8 cellular contexts compared by ENCODE assay signal in the genomic region with DNA sequence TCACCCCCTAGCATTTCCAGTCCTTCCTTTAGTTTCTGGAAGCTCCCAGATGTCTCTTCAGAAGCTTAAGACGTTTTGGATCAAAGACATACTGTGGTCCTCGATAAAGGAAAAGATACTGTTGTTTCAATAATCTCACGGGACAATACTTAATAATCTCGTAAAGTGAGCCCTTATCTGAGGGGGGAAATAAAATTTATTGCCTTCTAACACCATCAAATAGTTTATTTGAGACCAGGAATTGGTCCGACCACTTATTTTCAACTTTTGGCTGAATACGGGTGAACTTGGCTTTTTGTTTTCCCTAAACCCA.
A peak's percentile ranks its signal among the peaks of the same experiment; 100 is the strongest.
DNase-seq lines count a peak whose midpoint lies in the region; ATAC-seq and TF ChIP-seq lines count a peak whose summit lies in the region.

No MANE protein-coding gene starts in this region.

- peaks cover 19% of the 10 kb centered on the region for H4K20me1 ChIP-seq in SU-DHL-6 (ENCODE audit: low read depth, low read length)

- H3K79me2 ChIP-seq in SU-DHL-6 (ENCODE audit: insufficient read depth, low read length): peaks cover 42% of the 10 kb centered on the region

- no peak overlapping the region for H3K27ac ChIP-seq in SU-DHL-6 (ENCODE audit: low read depth, low read length)

- no peaks in the 10 kb centered on the region for H3K9me3 ChIP-seq in SU-DHL-6 (ENCODE audit: insufficient read depth, low read length)

- DNase-seq in GM10248 (ENCODE audit: extremely low spot score): peak; percentile 13
- no peak for DNase-seq in fibroblast of pulmonary artery (ENCODE audit: low read depth)
- DNase-seq in retinal pigment epithelial cell (ENCODE audit: low read depth): no peak
- DNase-seq in hepatic stellate cell (ENCODE audit: low spot score): no peak
- no peak for DNase-seq in AG08396 (ENCODE audit: low spot score)

- H3K9me2 ChIP-seq in SU-DHL-6 (replicated peaks; ENCODE audit: insufficient read depth, low read length): no peaks in the 10 kb centered on the region

- no peak for TF ChIP-seq CTCF in GM10248 (IDR thresholded peaks at IDR 0.05; ENCODE audit: control extremely low read depth, extremely low read depth, low read depth, missing control alignments)
- TF ChIP-seq CTCF in SU-DHL-6 (IDR thresholded peaks at IDR 0.05; ENCODE audit: insufficient read depth, low read length, poor library complexity, severe bottlenecking): no peak
- TF ChIP-seq CTCF in fibroblast of pulmonary artery (IDR thresholded peaks at IDR 0.05; ENCODE audit: low read length, missing control alignments): no peak
- no peak for TF ChIP-seq CTCF in retinal pigment epithelial cell (conservative IDR thresholded peaks at IDR 0.05; ENCODE audit: low read depth, low read length)

- H3K27me3 ChIP-seq in SU-DHL-6 (ENCODE audit: low read length): no peaks in the 10 kb centered on the region

- POLR2A ChIA-PET in GM10248 (lab: Yijun Ruan, JAX): no interaction called here

- H3K4me3 ChIP-seq in SU-DHL-6 (ENCODE audit: insufficient read depth, low read length, poor library complexity, severe bottlenecking): peak overlapping the region; percentile 95
- peak overlapping the region; percentile 93 for H3K4me3 ChIP-seq in fibroblast of pulmonary artery (replicated peaks; ENCODE audit: low read depth, low read length)
- peak overlapping the region; percentile 94 for H3K4me3 ChIP-seq in retinal pigment epithelial cell (ENCODE audit: low read length)

- peak overlapping the region; percentile 95 for H2AFZ ChIP-seq in SU-DHL-6 (ENCODE audit: low read depth, low read length, severe bottlenecking)

- peak overlapping the region; percentile 84 for H3K9ac ChIP-seq in SU-DHL-6 (ENCODE audit: low read length)

- no peaks in the 10 kb centered on the region for H3F3A ChIP-seq in SU-DHL-6 (ENCODE audit: insufficient read depth)

- H3K4me2 ChIP-seq in SU-DHL-6 (ENCODE audit: low read depth, low read length, poor library complexity, severe bottlenecking): peak overlapping the region; percentile 96

- H3K36me3 ChIP-seq in SU-DHL-6 (ENCODE audit: low read length): peaks cover 8% of the 10 kb centered on the region

- ATAC-seq in GM21786 (IDR thresholded peaks at IDR 0.05; ENCODE audit: unreplicated experiment) (no peak), GM18519 (IDR thresholded peaks at IDR 0.05; ENCODE audit: low FRiP score, unreplicated experiment) (no peak)

- CTCF ChIA-PET in GM10248 (lab: Yijun Ruan, JAX): interaction anchor here (1.3 kb wide), 1 partner anchor 25 kb away, joined by 3 read pairs; no protein-coding TSS in a partner anchor
